In the genomic region with DNA sequence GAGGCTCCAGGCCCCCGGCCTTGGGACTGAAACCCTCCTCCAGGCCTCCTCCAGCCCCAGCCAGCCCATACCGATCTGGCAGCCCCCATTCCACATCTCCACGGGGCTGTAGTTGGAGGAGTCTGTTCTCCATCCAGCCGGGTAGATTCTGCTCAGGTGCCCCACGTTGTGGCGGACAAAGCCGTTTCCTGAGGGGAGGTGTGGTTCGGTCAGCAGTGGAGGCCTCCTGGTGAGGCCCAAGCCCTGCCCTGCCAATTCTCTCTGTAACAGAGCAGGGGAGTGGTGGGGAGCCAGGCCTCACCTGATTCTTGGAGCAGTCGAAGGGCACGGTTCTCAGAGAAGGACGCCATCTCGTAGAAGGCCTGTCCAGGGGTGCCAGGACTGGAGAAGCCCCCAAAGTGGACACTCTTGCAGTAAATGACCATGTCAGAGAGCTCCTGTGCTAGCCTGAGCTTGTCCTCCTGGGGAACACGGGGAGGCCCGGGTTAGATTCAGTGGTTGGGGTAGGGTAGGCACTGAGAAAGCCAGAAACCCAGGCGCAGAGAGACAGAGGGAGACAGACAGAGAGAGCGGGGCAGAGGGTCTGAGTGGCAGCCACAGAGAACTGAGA, we compare ENCODE assay signal across 20 cellular contexts. TPM values are rescaled to one million over a fixed set of nuclear protein-coding genes. Genes with fewer than 3 reads are reported as not detected.
"Had no signal": no experiment of that assay in that cellular context is flagged by ENCODE, and none has a peak within 500 bp of the region (broad histone marks: within the 10 kb centered on the region; RNA-seq: fewer than 3 reads in every experiment).

No MANE protein-coding gene starts in this region.

- H3K27ac Mint-ChIP-seq: activated CD4-positive, alpha-beta memory T cell treated with anti-CD3 and anti-CD28 coated beads, Interleukin-2, amount 10 ng/mL, durations not matched to agents 7 days and 5 days; activated CD8-positive, alpha-beta memory T cell treated with anti-CD3 and anti-CD28 coated beads, Interleukin-2, amount 10 ng/mL, durations not matched to agents 7 days and 5 days had no signal

- H3K27ac ChIP-seq: ascending aorta, coronary artery, gastrocnemius medialis, pancreas, sigmoid colon, tibial artery had no signal

- H3K9me3 Mint-ChIP-seq: activated CD4-positive, alpha-beta memory T cell treated with anti-CD3 and anti-CD28 coated beads, Interleukin-2, amount 10 ng/mL, durations not matched to agents 7 days and 5 days; memory B cell; naive thymus-derived CD8-positive, alpha-beta T cell had no signal

- H3K9me3 ChIP-seq: ascending aorta, gastrocnemius medialis, pancreas, sigmoid colon, tibial artery had no signal

- H3K4me3 ChIP-seq: ascending aorta, coronary artery, gastrocnemius medialis, pancreas, sigmoid colon, tibial artery had no signal

- FAIRE-seq: pancreas had no signal

- H3K4me1 ChIP-seq: gastrocnemius medialis had no signal

- H3K27me3 ChIP-seq: ascending aorta, gastrocnemius medialis, pancreas, sigmoid colon, tibial artery had no signal

- ATAC-seq: activated CD8-positive, alpha-beta memory T cell treated with anti-CD3 and anti-CD28 coated beads, Interleukin-2, amount 10 ng/mL, durations not matched to agents 7 days and 5 days; gastrocnemius medialis; left ventricle myocardium superior; pancreas had no signal

- H3K36me3 Mint-ChIP-seq: memory B cell had no signal

- H3K27me3 Mint-ChIP-seq: activated CD4-positive, alpha-beta memory T cell treated with anti-CD3 and anti-CD28 coated beads, Interleukin-2, amount 10 ng/mL, durations not matched to agents 7 days and 5 days; activated CD8-positive, alpha-beta memory T cell treated with anti-CD3 and anti-CD28 coated beads, Interleukin-2, amount 10 ng/mL, durations not matched to agents 7 days and 5 days; memory B cell; naive thymus-derived CD8-positive, alpha-beta T cell had no signal

- DNase-seq: activated CD4-positive, alpha-beta memory T cell treated with anti-CD3 and anti-CD28 coated beads, Interleukin-2, amount 10 ng/mL, durations not matched to agents 7 days and 5 days; activated CD4-positive, alpha-beta T cell treated with anti-CD3 and anti-CD28 coated beads for 48 hours; activated CD4-positive, CD25-positive, alpha-beta regulatory T cell; activated CD8-positive, alpha-beta memory T cell treated with anti-CD3 and anti-CD28 coated beads, Interleukin-2, amount 10 ng/mL, durations not matched to agents 7 days and 5 days; activated effector memory CD4-positive, alpha-beta T cell treated with anti-CD3 and anti-CD28 coated beads, Interleukin-2, amount 50 U/mL, for 16 hours; gastrocnemius medialis; left ventricle myocardium superior; naive thymus-derived CD8-positive, alpha-beta T cell; sigmoid colon; stimulated activated CD4-positive, alpha-beta T cell treated with anti-CD3 and anti-CD28 coated beads, Interleukin-4, amount 100 ng/mL, for 4 hours; stimulated activated naive CD4-positive, alpha-beta T cell; substantia nigra; SW 1271; T1000; tibial artery had no signal

- H3K4me3 Mint-ChIP-seq: activated CD4-positive, alpha-beta memory T cell treated with anti-CD3 and anti-CD28 coated beads, Interleukin-2, amount 10 ng/mL, durations not matched to agents 7 days and 5 days; activated CD8-positive, alpha-beta memory T cell treated with anti-CD3 and anti-CD28 coated beads, Interleukin-2, amount 10 ng/mL, durations not matched to agents 7 days and 5 days; naive thymus-derived CD8-positive, alpha-beta T cell had no signal

RNA-seq across cellular contexts. Expression of gene DLEC1, which starts 29.9 kb away (rescaled TPM):
- total RNA-seq: gastrocnemius medialis, pulmonary artery endothelial cell had no signal
